ENCODE assay signal across 24 cellular contexts in the genomic region with DNA sequence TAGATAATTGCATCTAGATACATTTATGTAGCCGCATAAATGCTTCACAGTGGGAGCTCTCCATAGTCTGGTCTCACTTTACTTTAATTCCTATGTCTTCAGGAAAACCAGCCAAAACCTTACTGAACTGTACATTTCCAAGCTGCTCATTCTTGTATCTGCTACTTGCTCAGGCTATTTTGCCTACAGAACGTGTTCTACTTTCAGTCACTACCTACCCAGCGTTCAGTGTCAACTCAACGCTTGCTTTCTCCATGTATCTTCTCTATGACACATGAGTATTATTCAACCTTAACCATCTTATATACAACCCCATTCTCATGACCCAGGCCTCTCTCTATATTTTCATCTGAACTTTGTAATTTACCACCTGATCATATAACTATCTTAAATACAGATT.
DNase-seq lines count a peak whose midpoint lies in the region; ATAC-seq and TF ChIP-seq lines count a peak whose summit lies in the region.
"Had no signal": no experiment of that assay in that cellular context is flagged by ENCODE, and none has a peak within 500 bp of the region (broad histone marks: within the 10 kb centered on the region; RNA-seq: fewer than 3 reads in every experiment).

No MANE protein-coding gene starts in this region.

- no peak for TF ChIP-seq CTCF in coronary artery (IDR thresholded peaks at IDR 0.05)
- no peak for TF ChIP-seq CTCF in esophagus muscularis mucosa (IDR thresholded peaks at IDR 0.05)

- CTCF ChIA-PET in CD4-positive, alpha-beta memory T cell (lab: Charles Lee; ENCODE audit: partially characterized antibody): interaction anchor here (0.7 to 2.0 kb wide), 3 partner anchors 9 to 255 kb away, joined by 3 to 4 read pairs (median 4); no protein-coding TSS in a partner anchor

- no peaks in the 10 kb centered on the region for H3K9me3 Mint-ChIP-seq in CD4-positive, alpha-beta memory T cell
- H3K9me3 Mint-ChIP-seq in naive thymus-derived CD8-positive, alpha-beta T cell: peaks cover 0 to 12% (median 0%) of the 10 kb centered on the region in 9 donors
- H3K9me3 Mint-ChIP-seq in activated T-helper 17 cell treated with anti-CD3 and anti-CD28 coated beads, Interleukin-2, amount 50 U/mL, for 72 hours: no peaks in the 10 kb centered on the region
- H3K9me3 Mint-ChIP-seq: CD8-positive, alpha-beta memory T cell; HFFc6; neural progenitor cell had no signal

- peak; percentile 37 for ATAC-seq in HG02798 (IDR thresholded peaks at IDR 0.05; ENCODE audit: poor library complexity, unreplicated experiment)
- ATAC-seq in naive thymus-derived CD8-positive, alpha-beta T cell: no peak
- no peak for ATAC-seq in activated T-helper 17 cell treated with anti-CD3 and anti-CD28 coated beads, Interleukin-2, amount 50 U/mL, for 72 hours (replicated peaks)
- ATAC-seq: activated CD4-positive, CD25-positive, alpha-beta regulatory T cell treated with anti-CD3 and anti-CD28 coated beads, Interleukin-2, amount 50 U/mL, for 24 hours; activated CD8-positive, alpha-beta T cell treated with anti-CD3 and anti-CD28 coated beads, Interleukin-2, amount 10 ng/mL, durations not matched to agents 7 days and 5 days had no signal

- peaks cover 61% of the 10 kb centered on the region for H3K4me1 ChIP-seq in CD4-positive, alpha-beta memory T cell (ENCODE audit: insufficient read depth, low read length)
- H3K4me1 ChIP-seq in esophagus muscularis mucosa: peaks cover 0 to 6% (median 2%) of the 10 kb centered on the region in 4 donors
- H3K4me1 ChIP-seq: SJSA1 had no signal

- H3K27ac ChIP-seq in CD4-positive, alpha-beta memory T cell (ENCODE audit: low read depth, low read length): no peak overlapping the region
- H3K27ac ChIP-seq in coronary artery (no peak overlapping the region), esophagus muscularis mucosa (replicated peaks in 1 of 4) (no peak overlapping the region)
- H3K27ac ChIP-seq: neural progenitor cell, Peyer's patch, SJSA1 had no signal

- H3K27me3 ChIP-seq in CD4-positive, alpha-beta memory T cell (ENCODE audit: insufficient read depth, low read length): no peaks in the 10 kb centered on the region
- no peaks in the 10 kb centered on the region for H3K27me3 ChIP-seq in esophagus muscularis mucosa
- H3K27me3 ChIP-seq: neural progenitor cell, Peyer's patch, SJSA1 had no signal

- H3K4me3 ChIP-seq in CD4-positive, alpha-beta memory T cell (ENCODE audit: low read length in 2 of 2): no peak overlapping the region
- H3K4me3 ChIP-seq in coronary artery: peak overlapping the region; percentile 44
- H3K4me3 ChIP-seq in esophagus muscularis mucosa: no peak overlapping the region
- H3K4me3 ChIP-seq: neural progenitor cell, Peyer's patch, SJSA1 had no signal

- H3K9me3 ChIP-seq in CD4-positive, alpha-beta memory T cell (ENCODE audit: control insufficient read depth in 1 of 2, low read length in 2 of 2): no peaks in the 10 kb centered on the region
- H3K9me3 ChIP-seq in esophagus muscularis mucosa: no peaks in the 10 kb centered on the region
- H3K9me3 ChIP-seq: Peyer's patch, SJSA1 had no signal

- no peaks in the 10 kb centered on the region for H3K27me3 Mint-ChIP-seq in CD4-positive, alpha-beta memory T cell
- H3K27me3 Mint-ChIP-seq in naive thymus-derived CD8-positive, alpha-beta T cell: no peaks in the 10 kb centered on the region
- H3K27me3 Mint-ChIP-seq in activated T-helper 17 cell treated with anti-CD3 and anti-CD28 coated beads, Interleukin-2, amount 50 U/mL, for 72 hours: no peaks in the 10 kb centered on the region
- H3K27me3 Mint-ChIP-seq: CD8-positive, alpha-beta memory T cell; progenitor cell of endocrine pancreas had no signal

- POLR2A ChIA-PET in CD4-positive, alpha-beta memory T cell (lab: Charles Lee; ENCODE audit: partially characterized antibody): interaction anchor here (1.0 to 1.5 kb wide), 2 partner anchors 10 to 254 kb away, joined by 3 read pairs; no protein-coding TSS in a partner anchor
- POLR2A ChIA-PET in naive thymus-derived CD8-positive, alpha-beta T cell (lab: Charles Lee): no interaction called here

- H3K27ac Mint-ChIP-seq in CD4-positive, alpha-beta memory T cell: peak overlapping the region in 6 of 7 donors; percentile 4 to 25 (median 20)
- peak overlapping the region in 9 of 10 donors; percentile 1 to 94 (median 16) for H3K27ac Mint-ChIP-seq in naive thymus-derived CD8-positive, alpha-beta T cell
- H3K27ac Mint-ChIP-seq in activated T-helper 17 cell treated with anti-CD3 and anti-CD28 coated beads, Interleukin-2, amount 50 U/mL, for 72 hours: no peak overlapping the region
- H3K27ac Mint-ChIP-seq: activated CD8-positive, alpha-beta T cell treated with anti-CD3 and anti-CD28 coated beads, Interleukin-2, amount 10 ng/mL, durations not matched to agents 7 days and 5 days; HFFc6; neural progenitor cell; progenitor cell of endocrine pancreas had no signal

- H3K36me3 ChIP-seq in CD4-positive, alpha-beta memory T cell (ENCODE audit: insufficient read depth, low read length): no peaks in the 10 kb centered on the region
- no peaks in the 10 kb centered on the region for H3K36me3 ChIP-seq in esophagus muscularis mucosa
- H3K36me3 ChIP-seq: neural progenitor cell, Peyer's patch, SJSA1 had no signal

- intact Hi-C loops in CD4-positive, alpha-beta memory T cell (cut with micrococcal nuclease): loop anchor here (2.0 kb wide), 1 partner anchor 14 kb away; no protein-coding TSS in a partner anchor
- intact Hi-C loops in esophagus muscularis mucosa (cut with DNase I): no loop called here

- H3K4me1 Mint-ChIP-seq in CD4-positive, alpha-beta memory T cell: peaks cover 52 to 73% (median 65%) of the 10 kb centered on the region in 4 donors
- H3K4me1 Mint-ChIP-seq in naive thymus-derived CD8-positive, alpha-beta T cell: peaks cover 25 to 70% (median 63%) of the 10 kb centered on the region in 4 donors
- H3K4me1 Mint-ChIP-seq in activated T-helper 17 cell treated with anti-CD3 and anti-CD28 coated beads, Interleukin-2, amount 50 U/mL, for 72 hours: peaks cover 22% of the 10 kb centered on the region

- 92% methylated on average over 4 of the region's 4 CpGs for WGBS in esophagus muscularis mucosa

- no peak for TF ChIP-seq EP300 in esophagus muscularis mucosa (IDR thresholded peaks at IDR 0.05)

- TF ChIP-seq POLR2A in esophagus muscularis mucosa (IDR thresholded peaks at IDR 0.05; ENCODE audit: low read depth): no peak

- peak overlapping the region in 3 of 8 donors; percentile 1 to 32 (median 10) for H3K4me3 Mint-ChIP-seq in CD4-positive, alpha-beta memory T cell
- no peak overlapping the region for H3K4me3 Mint-ChIP-seq in naive thymus-derived CD8-positive, alpha-beta T cell
- no peak overlapping the region for H3K4me3 Mint-ChIP-seq in activated T-helper 17 cell treated with anti-CD3 and anti-CD28 coated beads, Interleukin-2, amount 50 U/mL, for 72 hours
- H3K4me3 Mint-ChIP-seq: activated CD8-positive, alpha-beta T cell treated with anti-CD3 and anti-CD28 coated beads, Interleukin-2, amount 10 ng/mL, durations not matched to agents 7 days and 5 days; CD8-positive, alpha-beta memory T cell; HFFc6; neural progenitor cell had no signal

- DNase-seq in CD4-positive, alpha-beta memory T cell: no peak
- DNase-seq in coronary artery (ENCODE audit: low spot score): no peak
- DNase-seq in naive thymus-derived CD8-positive, alpha-beta T cell: no peak
- DNase-seq in AG20443 (ENCODE audit: low spot score): no peak
- DNase-seq in esophagus muscularis mucosa (ENCODE audit: extremely low spot score): no peak
- DNase-seq in retina: no peak
- DNase-seq: activated CD8-positive, alpha-beta T cell treated with anti-CD3 and anti-CD28 coated beads, Interleukin-2, amount 10 ng/mL, durations not matched to agents 7 days and 5 days; activated gamma-delta T cell; CD8-positive, alpha-beta memory T cell; DMS153; head of caudate nucleus; HFFc6; KBM-7; midbrain; NCI-H146; NCI-H524; Peyer's patch; T-helper 1 cell had no signal

- peaks cover 10 to 20% of the 10 kb centered on the region in 2 donors for H3K36me3 Mint-ChIP-seq in CD4-positive, alpha-beta memory T cell
- H3K36me3 Mint-ChIP-seq in naive thymus-derived CD8-positive, alpha-beta T cell: peaks cover 0 to 17% (median 4%) of the 10 kb centered on the region in 3 donors
- peaks cover 6% of the 10 kb centered on the region for H3K36me3 Mint-ChIP-seq in activated T-helper 17 cell treated with anti-CD3 and anti-CD28 coated beads, Interleukin-2, amount 50 U/mL, for 72 hours (ENCODE audit: low read depth)
- H3K36me3 Mint-ChIP-seq: neural progenitor cell had no signal
